In genomic region chr7:148854975-148855374, GRCh38 we compare ENCODE assay signal across 22 cellular contexts.
"Had no signal": no experiment of that assay in that cellular context is flagged by ENCODE, and none has a peak within 500 bp of the region (broad histone marks: within the 10 kb centered on the region; RNA-seq: fewer than 3 reads in every experiment).

No MANE protein-coding gene starts in this region.

- DNase-seq: activated B cell treated with CpG ODN at 0.5 μM for 24 hours; activated CD4-positive, alpha-beta memory T cell treated with anti-CD3 and anti-CD28 coated beads, Interleukin-2, amount 10 ng/mL, durations not matched to agents 7 days and 5 days; activated CD4-positive, alpha-beta T cell treated with anti-CD3 and anti-CD28 coated beads for 4 hours; activated effector memory CD4-positive, alpha-beta T cell treated with Interleukin-2 at 50 U/mL for 16 hours; activated naive CD4-positive, alpha-beta T cell treated with anti-CD3 and anti-CD28 coated beads, Interleukin-2, amount 10 ng/mL, durations not matched to agents 7 days and 5 days; activated T-cell treated with anti-CD3 and anti-CD28 coated beads, Interleukin-2, amount 50 U/mL, for 1 hour; adrenal gland; effector CD8-positive, alpha-beta T cell; left ventricle myocardium superior; mucosa of descending colon; naive B cell; stimulated activated CD4-positive, alpha-beta T cell treated with anti-CD3 and anti-CD28 coated beads, Interleukin-2, amount 100 ng/mL, for 24 hours; stimulated activated naive CD8-positive, alpha-beta T cell treated with anti-CD3 and anti-CD28 coated beads, Interleukin-15, Interleukin-2, amounts not matched to agents 100 U/mL and 50 U/mL, for 24 hours; substantia nigra; tibial artery; uterus had no signal

- H3K4me3 Mint-ChIP-seq: activated B cell treated with CpG ODN at 0.5 μM for 24 hours; activated CD4-positive, alpha-beta memory T cell treated with anti-CD3 and anti-CD28 coated beads, Interleukin-2, amount 10 ng/mL, durations not matched to agents 7 days and 5 days; activated naive CD4-positive, alpha-beta T cell treated with anti-CD3 and anti-CD28 coated beads, Interleukin-2, amount 10 ng/mL, durations not matched to agents 7 days and 5 days; dendritic cell treated with granulocyte-macrophage colony-stimulating factor and Interleukin-4, amounts not matched to agents 40 ng/mL and 50 ng/mL, for 4 days; memory B cell; naive B cell had no signal

- H3K27me3 Mint-ChIP-seq: activated B cell treated with CpG ODN at 0.5 μM for 24 hours; activated CD4-positive, alpha-beta memory T cell treated with anti-CD3 and anti-CD28 coated beads, Interleukin-2, amount 10 ng/mL, durations not matched to agents 7 days and 5 days; activated naive CD4-positive, alpha-beta T cell treated with anti-CD3 and anti-CD28 coated beads, Interleukin-2, amount 10 ng/mL, durations not matched to agents 7 days and 5 days; dendritic cell treated with granulocyte-macrophage colony-stimulating factor and Interleukin-4, amounts not matched to agents 40 ng/mL and 50 ng/mL, for 4 days; memory B cell; naive B cell had no signal

- ATAC-seq: left ventricle myocardium superior; mucosa of descending colon; stimulated activated naive CD8-positive, alpha-beta T cell treated with anti-CD3 and anti-CD28 coated beads, Interleukin-15, Interleukin-2, amounts not matched to agents 100 U/mL and 50 U/mL, for 24 hours had no signal

- H3K27ac Mint-ChIP-seq: activated B cell treated with CpG ODN at 0.5 μM for 24 hours; activated CD4-positive, alpha-beta memory T cell treated with anti-CD3 and anti-CD28 coated beads, Interleukin-2, amount 10 ng/mL, durations not matched to agents 7 days and 5 days; activated naive CD4-positive, alpha-beta T cell treated with anti-CD3 and anti-CD28 coated beads, Interleukin-2, amount 10 ng/mL, durations not matched to agents 7 days and 5 days; dendritic cell treated with granulocyte-macrophage colony-stimulating factor and Interleukin-4, amounts not matched to agents 40 ng/mL and 50 ng/mL, for 4 days; memory B cell had no signal

- H3K27me3 ChIP-seq: adrenal gland, cardiac muscle cell, esophagus muscularis mucosa, right atrium auricular region, tibial artery, uterus had no signal

- H3K27ac ChIP-seq: adrenal gland, cardiac muscle cell, esophagus muscularis mucosa, prostate gland, right atrium auricular region, tibial artery, uterus had no signal

- H3K4me3 ChIP-seq: adrenal gland, cardiac muscle cell, esophagus muscularis mucosa, mucosa of descending colon, prostate gland, right atrium auricular region, tibial artery, uterus had no signal

- H3K9me3 Mint-ChIP-seq: activated B cell treated with CpG ODN at 0.5 μM for 24 hours; activated CD4-positive, alpha-beta memory T cell treated with anti-CD3 and anti-CD28 coated beads, Interleukin-2, amount 10 ng/mL, durations not matched to agents 7 days and 5 days; activated naive CD4-positive, alpha-beta T cell treated with anti-CD3 and anti-CD28 coated beads, Interleukin-2, amount 10 ng/mL, durations not matched to agents 7 days and 5 days; dendritic cell treated with granulocyte-macrophage colony-stimulating factor and Interleukin-4, amounts not matched to agents 40 ng/mL and 50 ng/mL, for 4 days; memory B cell; naive B cell had no signal

- H3K4me1 ChIP-seq: adrenal gland, prostate gland, right atrium auricular region, tibial artery, uterus had no signal

- H3K36me3 Mint-ChIP-seq: memory B cell, naive B cell had no signal

- H3K9me3 ChIP-seq: adrenal gland, esophagus muscularis mucosa, mucosa of descending colon, prostate gland, right atrium auricular region, tibial artery, uterus had no signal

- H3K36me3 ChIP-seq: adrenal gland, cardiac muscle cell, esophagus muscularis mucosa, prostate gland, right atrium auricular region, tibial artery, uterus had no signal
